In genomic region chr1:167207940-167208623, GRCh38 we compare ENCODE assay signal across 13 cellular contexts. TPM values are rescaled to one million over a fixed set of nuclear protein-coding genes. Genes with fewer than 3 reads are reported as not detected.
DNase-seq lines count a peak whose midpoint lies in the region; ATAC-seq, FAIRE-seq and TF ChIP-seq lines count a peak whose summit lies in the region.
"Had no signal": no experiment of that assay in that cellular context is flagged by ENCODE, and none has a peak within 500 bp of the region (broad histone marks: within the 10 kb centered on the region; RNA-seq: fewer than 3 reads in every experiment).

No MANE protein-coding gene starts in this region.

- no peak overlapping the region for H3K23ac ChIP-seq in H1 (ENCODE audit: insufficient read length)

- H3K9me3 ChIP-seq in heart left ventricle (peaks cover 0 to 20% (median 3%) of the 10 kb centered on the region in 12 donors), Panc1 (ENCODE audit: control insufficient read depth, insufficient read depth, low read depth, low read length) (peaks cover 3% of the 10 kb centered on the region; the same call in 1 of the 2 replicates), H1 (ENCODE audit: insufficient read depth in 2 of 2, low read depth in 1 of 2, low read length in 1 of 2) (peaks cover 2 to 4% of the 10 kb centered on the region in 2 experiments; a peak in 2 of 4 replicates), thoracic aorta (no peaks in the 10 kb centered on the region)

- no peak for TF ChIP-seq EP300 in H1 (IDR thresholded peaks at IDR 0.05; ENCODE audit: borderline replicate concordance in 1 of 2, low read depth in 2 of 2, low read length in 2 of 2)

- WGBS in heart left ventricle, 4 donors: 55 to 66% (median 58%) methylated on average over 6 of the region's 6 CpGs
- WGBS in H1 (ENCODE audit: extremely low coverage in 1 of 2, insufficient coverage in 1 of 2, insufficient read length in 1 of 2, insufficient replicate concordance in 2 of 2, low coverage in 1 of 2, low lambda C conversion rate in 2 of 2, missing lambda C conversion rate in 1 of 2), 2 experiments: 86% methylated on average over 5 of the region's 6 CpGs; no CpG with 5 or more reads in 1 of the 2 experiments

- H4K8ac ChIP-seq in H1 (ENCODE audit: extremely low read depth, insufficient read depth, low read length): no peak overlapping the region

- no peaks in the 10 kb centered on the region for H3K27me3 ChIP-seq in heart left ventricle
- no peaks in the 10 kb centered on the region for H3K27me3 ChIP-seq in Panc1 (ENCODE audit: control insufficient read depth, insufficient read depth, low read length)
- H3K27me3 ChIP-seq in H1 (replicated peaks in 1 of 4; ENCODE audit: control insufficient read depth in 3 of 4, extremely low read depth in 1 of 4, insufficient read depth in 3 of 4, low read length in 3 of 4): no peaks in the 10 kb centered on the region
- no peaks in the 10 kb centered on the region for H3K27me3 ChIP-seq in thoracic aorta (replicated peaks; ENCODE audit: insufficient read depth)

- H2BK15ac ChIP-seq in H1 (ENCODE audit: low read length): no peak overlapping the region

- H2AFZ ChIP-seq in H1 (ENCODE audit: low read length): no peak overlapping the region

- no peak overlapping the region for H3K4me3 ChIP-seq in heart left ventricle
- H3K4me3 ChIP-seq in Panc1 (ENCODE audit: low read depth in 2 of 2, low read length in 2 of 2): no peak overlapping the region
- H3K4me3 ChIP-seq in H1 (ENCODE audit: extremely low read depth in 1 of 4, insufficient read depth in 2 of 4, low read depth in 3 of 4, low read length in 4 of 4): no peak overlapping the region
- peak overlapping the region; percentile 29 for H3K4me3 ChIP-seq in thoracic aorta

- no peak overlapping the region for H3K4ac ChIP-seq in H1 (replicated peaks; ENCODE audit: insufficient read length, low read depth, low read length)

- H2AK5ac ChIP-seq in H1 (ENCODE audit: low read depth, low read length): no peak overlapping the region

- in situ Hi-C loops in Panc1 (cut with HindIII; ENCODE audit: low pct_unique_long_range_greater_than_20kb, low sequenced_read_pairs): no loop called here

- no peak overlapping the region for H2BK5ac ChIP-seq in H1 (ENCODE audit: low read depth, low read length)

- intact Hi-C loops in heart left ventricle (cut with DNase I): loop anchor here in 4 of 10 donors (5.0 to 10.0 kb wide), 4 partner anchors 83 to 303 kb away; no protein-coding TSS in a partner anchor
- intact Hi-C loops in Right ventricle myocardium inferior (cut with DNase I): no loop called here
- intact Hi-C loops in Panc1 (cut with micrococcal nuclease; ENCODE audit: unreplicated experiment): no loop called here

- no peak overlapping the region for H3K4me2 ChIP-seq in H1 (ENCODE audit: insufficient read depth in 1 of 2, low read depth in 2 of 2, low read length in 2 of 2)

- no TSS peak for BruUV-seq in Panc1 (replicated peaks; lab: Mats Ljungman, UMichigan)

- H3K56ac ChIP-seq in H1 (replicated peaks; ENCODE audit: insufficient read length, low read depth, low read length): no peak overlapping the region

- H3K27ac ChIP-seq in heart left ventricle (no peak overlapping the region), Panc1 (ENCODE audit: low read length) (no peak overlapping the region), H1 (ENCODE audit: low read depth, low read length) (no peak overlapping the region), thoracic aorta (no peak overlapping the region)

- no peaks in the 10 kb centered on the region for H4K20me1 ChIP-seq in H1 (replicated peaks in 1 of 2; ENCODE audit: control insufficient read depth in 1 of 2, insufficient read depth in 2 of 2, low read length in 2 of 2)

- H3K18ac ChIP-seq in H1 (ENCODE audit: extremely low read depth, low read length): no peak overlapping the region

- TF ChIP-seq CTCF in heart left ventricle (IDR thresholded peaks at IDR 0.05) (peak in 8 of 12 donors; percentile 11 to 48 (median 27)), Panc1 (IDR thresholded peaks at IDR 0.05) (peak; percentile 22; the same call in 1 of the 2 replicates), H1 (IDR thresholded peaks at IDR 0.05; ENCODE audit: control extremely low read depth in 1 of 3, insufficient read depth in 1 of 3, low read depth in 1 of 3, low read length in 3 of 3) (peak in 2 of 3 experiments; percentile 31 to 40; a peak in 2 of 4 replicates), thoracic aorta (IDR thresholded peaks at IDR 0.05) (no peak)

- H2BK20ac ChIP-seq in H1 (ENCODE audit: low read length): no peak overlapping the region

- no peak overlapping the region for H3K14ac ChIP-seq in H1 (ENCODE audit: insufficient read length)

- H3K36me3 ChIP-seq in heart left ventricle (no peaks in the 10 kb centered on the region), Panc1 (ENCODE audit: control insufficient read depth, insufficient read depth, low read length) (no peaks in the 10 kb centered on the region), H1 (ENCODE audit: control insufficient read depth in 2 of 4, insufficient read depth in 4 of 4, low read length in 3 of 4) (no peaks in the 10 kb centered on the region), thoracic aorta (no peaks in the 10 kb centered on the region)

- peak; percentile 39 to 57 for TF ChIP-seq RAD21 in H1 (IDR thresholded peaks at IDR 0.05 in 1 of 2, conservative IDR thresholded peaks at IDR 0.05 in 1 of 2; ENCODE audit: low read depth in 2 of 2, low read length in 2 of 2)

- no peaks in the 10 kb centered on the region for H3K23me2 ChIP-seq in H1 (ENCODE audit: low read depth, low read length)

- H3K4me1 ChIP-seq in heart left ventricle: peaks cover 0 to 5% (median 0%) of the 10 kb centered on the region in 12 donors
- H3K4me1 ChIP-seq in Panc1 (ENCODE audit: control insufficient read depth, insufficient read depth, low read length): no peaks in the 10 kb centered on the region
- H3K4me1 ChIP-seq in H1 (replicated peaks in 1 of 4; ENCODE audit: control insufficient read depth in 3 of 4, insufficient read depth in 4 of 4, low read length in 3 of 4): peaks cover 3 to 7% (median 6%) of the 10 kb centered on the region in 4 experiments; a peak in 6 of 7 replicates
- no peaks in the 10 kb centered on the region for H3K4me1 ChIP-seq in thoracic aorta (ENCODE audit: control insufficient read depth in 1 of 2, low read depth in 2 of 2)

- H3K79me2 ChIP-seq in H1 (ENCODE audit: control insufficient read depth in 1 of 2, insufficient read depth in 2 of 2, low read length in 2 of 2): no peaks in the 10 kb centered on the region

- DNase-seq in heart left ventricle (no peak), Right ventricle myocardium inferior (ENCODE audit: missing footprints) (no peak), Panc1 (ENCODE audit: low read depth, low spot score) (no peak), H1 (ENCODE audit: low read depth in 1 of 2, low spot score in 2 of 2) (no peak), thoracic aorta (ENCODE audit: low spot score) (no peak)
- no peak for DNase-seq in central memory CD4-positive, alpha-beta T cell
- DNase-seq: CD8-positive, alpha-beta T cell; NCI-H69; posterior cingulate gyrus; T-helper 17 cell had no signal

- H3K79me1 ChIP-seq in H1 (ENCODE audit: low read depth, low read length): no peaks in the 10 kb centered on the region

- POLR2A ChIA-PET in Panc1 (lab: Charles Lee): interaction anchor here (0.6 kb wide), 1 partner anchor 12 kb away, joined by 15 read pairs; no protein-coding TSS in a partner anchor
- POLR2A ChIA-PET in H1 (lab: Charles Lee; ENCODE audit: partially characterized antibody): interaction anchor here (1.1 kb wide), 1 partner anchor 12 kb away, joined by 11 read pairs; the partner anchor contains the start of gene POU2F1

- H2BK12ac ChIP-seq in H1 (ENCODE audit: low read depth, low read length): no peak overlapping the region

- ATAC-seq in heart left ventricle: peak in 1 of 4 donors; percentile 36
- ATAC-seq in Right ventricle myocardium inferior: no peak
- ATAC-seq in Panc1: no peak
- no peak for ATAC-seq in thoracic aorta (ENCODE audit: insufficient number of reproducible peaks, low FRiP score, low read depth)
- no peak for ATAC-seq in GM19023 (IDR thresholded peaks at IDR 0.05; ENCODE audit: unreplicated experiment)
- ATAC-seq in HG02981 (IDR thresholded peaks at IDR 0.05; ENCODE audit: unreplicated experiment): no peak
- ATAC-seq: CD8-positive, alpha-beta T cell; T-helper 17 cell had no signal

- H4K5ac ChIP-seq in H1 (ENCODE audit: insufficient read length, low read depth, low read length): no peak overlapping the region

- H3K9ac ChIP-seq in H1 (replicated peaks in 1 of 4; ENCODE audit: extremely low read depth in 1 of 4, low read depth in 3 of 4, low read length in 3 of 4): no peak overlapping the region

- H4K91ac ChIP-seq in H1 (replicated peaks; ENCODE audit: insufficient read length, low read length): no peak overlapping the region

- no peak for FAIRE-seq in H1 (lab: Jason Lieb, UNC)
- FAIRE-seq: GM19239 had no signal

- TF ChIP-seq POLR2A in heart left ventricle (IDR thresholded peaks at IDR 0.05): no peak
- no peak for TF ChIP-seq POLR2A in H1 (IDR thresholded peaks at IDR 0.05; ENCODE audit: control extremely low read depth in 1 of 2, low read depth in 2 of 2, low read length in 2 of 2)

- CTCF ChIA-PET in Panc1 (lab: Charles Lee): no interaction called here
- CTCF ChIA-PET in H1 (lab: Charles Lee; ENCODE audit: partially characterized antibody): interaction anchor here (0.8 to 1.2 kb wide), 6 partner anchors 9 to 111 kb away, joined by 3 to 8 read pairs (median 3); no protein-coding TSS in a partner anchor

- no peak overlapping the region for H2BK120ac ChIP-seq in H1 (replicated peaks; ENCODE audit: low read depth, low read length)

TF ChIP-seq in H1, 55 proteins besides CTCF, POLR2A, EP300 and RAD21:
- no peak for TF ChIP-seq SP4 (IDR thresholded peaks at IDR 0.05; ENCODE audit: low read length)
TF ChIP-seq in H1: peak in this region for 0.

RNA-seq across cellular contexts. Expression of gene POU2F1, which starts 12.6 kb away (rescaled TPM):
- 10 to 100 TPM in 3 of 9 donors, 1 to 10 TPM in 6; 6.6 to 13.4 (median 9.7) TPM for total RNA-seq in heart left ventricle
- 1 to 10 TPM; 2.4 to 3.6 TPM for polyA plus RNA-seq in heart left ventricle
- 7.5 TPM for total RNA-seq in Right ventricle myocardium inferior
- total RNA-seq in Panc1 (2021; ENCODE audit: unreplicated experiment): 17.1 TPM
- 2.7 TPM for polyA plus RNA-seq in Panc1 (2012; ENCODE audit: insufficient read length)
- 55.1 and 57.2 TPM in 2 replicates for total RNA-seq in H1 (2021; fragmentation: NEBNext Ultra II Directional; extraction: Animal tissue kit (Norgen Biotek cat#: 25700))
- polyA plus RNA-seq in H1 (2011; rRNA removed): 36.2 and 37.0 TPM in 2 replicates
- polyA plus RNA-seq in H1 (2011; cell fraction: cytosol; rRNA removed): 24.6 TPM
- 87.2 TPM for polyA plus RNA-seq in H1 (2011; cell fraction: nucleus; rRNA removed)
- polyA plus RNA-seq in H1 (2012, experiment 1 of 2): 15.4 to 21.5 TPM (median 17.3 TPM) in 4 replicates
- 1.7 TPM for polyA plus RNA-seq in H1 (2012, experiment 2 of 2)
- 26.5 TPM for polyA plus RNA-seq in H1 (2013, experiment 1 of 2)
- polyA plus RNA-seq in H1 (2013, experiment 2 of 2): 21.6 TPM
- polyA minus RNA-seq in H1 (2011; rRNA and poly(A)+ RNA removed): 151 and 160 TPM in 2 replicates
- polyA minus RNA-seq in H1 (2011; cell fraction: cytosol; rRNA and poly(A)+ RNA removed): 30.0 TPM
- polyA minus RNA-seq in H1 (2011; cell fraction: nucleus; rRNA and poly(A)+ RNA removed): 113 TPM
- 10 to 100 TPM; 15.3 to 25.5 TPM for total RNA-seq in thoracic aorta
